Comparison of ENCODE assay signal across 7 cellular contexts in genomic region chr12:50166776-50167025, GRCh38. TPM values are rescaled to one million over a fixed set of nuclear protein-coding genes. Genes with fewer than 3 reads are reported as not detected.
DNase-seq lines count a peak whose midpoint lies in the region; ATAC-seq and TF ChIP-seq lines count a peak whose summit lies in the region.

No MANE protein-coding gene starts in this region.

- H3K4me2 ChIP-seq in H9 (ENCODE audit: insufficient read depth, insufficient read length, low read length): peak overlapping the region; percentile 97

- peaks cover 9 to 19% (median 14%) of the 10 kb centered on the region in 3 experiments for H3K36me3 Mint-ChIP-seq in H9 (ENCODE audit: insufficient read depth in 1 of 3, low read depth in 3 of 3)

- peaks cover 13% of the 10 kb centered on the region; the same call in 1 of the 2 replicates for H3K79me2 ChIP-seq in H9 (ENCODE audit: insufficient read depth, low read length)

- H3K9ac ChIP-seq in H9 (ENCODE audit: extremely low read depth, insufficient read length, low read length): peak overlapping the region; percentile 84

- H2BK20ac ChIP-seq in H9 (ENCODE audit: low read depth, low read length, poor library complexity, severe bottlenecking): no peak overlapping the region

- peak overlapping the region; percentile 94 to 99 (median 95) for H3K27ac Mint-ChIP-seq in H9
- H3K27ac Mint-ChIP-seq in stimulated activated naive CD8-positive, alpha-beta T cell treated with anti-CD3 and anti-CD28 coated beads, Interleukin-15, amount 100 ng/mL, for 72 hours: peak overlapping the region; percentile 91 to 97

- H4K91ac ChIP-seq in H9 (ENCODE audit: insufficient read length, low read depth, low read length): no peak overlapping the region

- peak overlapping the region; percentile 79; the same call in 1 of the 2 replicates for H3K14ac ChIP-seq in H9 (ENCODE audit: insufficient read depth, low read length)

- TF ChIP-seq POLR2A in breast epithelium (IDR thresholded peaks at IDR 0.05): no peak

- no peak overlapping the region for H4K8ac ChIP-seq in H9 (replicated peaks; ENCODE audit: insufficient read length, low read depth, low read length)

- H4K20me1 ChIP-seq in H9 (ENCODE audit: control insufficient read depth, insufficient read depth, insufficient read length): no peaks in the 10 kb centered on the region

- no peak for TF ChIP-seq CTCF in H9 (conservative IDR thresholded peaks at IDR 0.05)
- TF ChIP-seq CTCF in breast epithelium (IDR thresholded peaks at IDR 0.05): no peak
- TF ChIP-seq CTCF in mucosa of descending colon (IDR thresholded peaks at IDR 0.05): no peak

- H3K23ac ChIP-seq in H9 (ENCODE audit: insufficient read length, low read depth, low read length): no peak overlapping the region

- H3K9me3 ChIP-seq in H9 (ENCODE audit: control insufficient read depth, low read depth, low read length) (no peaks in the 10 kb centered on the region), breast epithelium (no peaks in the 10 kb centered on the region), mucosa of descending colon (no peaks in the 10 kb centered on the region)

- H3T11ph ChIP-seq in H9 (ENCODE audit: low read length): no peak overlapping the region

- H4K5ac ChIP-seq in H9 (ENCODE audit: insufficient read length, low read depth, low read length): peak overlapping the region; percentile 34

- no peak overlapping the region for H2BK15ac ChIP-seq in H9 (ENCODE audit: low read depth, low read length)

- H3K56ac ChIP-seq in H9 (ENCODE audit: insufficient read length, low read depth, low read length): no peak overlapping the region

- no peak overlapping the region for H3K4ac ChIP-seq in H9 (ENCODE audit: low read depth, low read length)

- H3K4me3 ChIP-seq in breast epithelium: peak overlapping the region; percentile 82 to 91 (median 89)
- H3K4me3 ChIP-seq in mucosa of descending colon: peak overlapping the region; percentile 65

- H3K27ac ChIP-seq in H9 (ENCODE audit: insufficient read length, low read depth, low read length) (peak overlapping the region; percentile 25), breast epithelium (peak overlapping the region; percentile 92 to 96)

- no peak for DNase-seq in H9
- DNase-seq in RKO (ENCODE audit: low spot score): peak; percentile 51
- DNase-seq in breast epithelium (ENCODE audit: low spot score in 2 of 2): no peak
- DNase-seq in mucosa of descending colon: peak in 2 of 3 donors; percentile 47 to 73
- DNase-seq in stimulated activated naive CD8-positive, alpha-beta T cell treated with anti-CD3 and anti-CD28 coated beads, Interleukin-15, amount 100 ng/mL, for 72 hours: peak in 1 of 2 donors; percentile 77
- DNase-seq in DMS 273 treated with DMSO at 0.1 percent for 48 hours (lab: John Stamatoyannopoulos, UW): no peak
- DNase-seq in NCI-H446 (lab: John Stamatoyannopoulos, UW): no peak

- ATAC-seq in mucosa of descending colon: no peak
- no peak for ATAC-seq in stimulated activated naive CD8-positive, alpha-beta T cell treated with anti-CD3 and anti-CD28 coated beads, Interleukin-15, amount 100 ng/mL, for 72 hours

- peaks cover 22 to 24% of the 10 kb centered on the region in 2 experiments for H3K4me1 Mint-ChIP-seq in H9
- H3K4me1 Mint-ChIP-seq in stimulated activated naive CD8-positive, alpha-beta T cell treated with anti-CD3 and anti-CD28 coated beads, Interleukin-15, amount 100 ng/mL, for 72 hours: peaks cover 37% of the 10 kb centered on the region

- no CpG with 5 or more reads among the region's 10 CpGs for WGBS in H9 (ENCODE audit: extremely low coverage, insufficient read length, low lambda C conversion rate)

- H3K27me3 Mint-ChIP-seq in H9 (ENCODE audit: low read depth): no peaks in the 10 kb centered on the region
- H3K27me3 Mint-ChIP-seq in stimulated activated naive CD8-positive, alpha-beta T cell treated with anti-CD3 and anti-CD28 coated beads, Interleukin-15, amount 100 ng/mL, for 72 hours: no peaks in the 10 kb centered on the region

- no peak overlapping the region for H2AFZ ChIP-seq in H9 (ENCODE audit: low read length)

- no peaks in the 10 kb centered on the region for H3K27me3 ChIP-seq in H9 (ENCODE audit: insufficient read depth, low read length)
- no peaks in the 10 kb centered on the region for H3K27me3 ChIP-seq in breast epithelium

- intact Hi-C loops in breast epithelium (cut with DNase I; ENCODE audit: low total_unique reads) (no loop called here), mucosa of descending colon (cut with DNase I, micrococcal nuclease) (no loop called here)

- H3K9me3 Mint-ChIP-seq in H9: peaks cover 6 to 9% of the 10 kb centered on the region in 2 experiments
- no peaks in the 10 kb centered on the region for H3K9me3 Mint-ChIP-seq in stimulated activated naive CD8-positive, alpha-beta T cell treated with anti-CD3 and anti-CD28 coated beads, Interleukin-15, amount 100 ng/mL, for 72 hours

- H3K79me1 ChIP-seq in H9 (ENCODE audit: insufficient read depth, low read depth, low read length, poor library complexity, severe bottlenecking): no peaks in the 10 kb centered on the region

- H2AK5ac ChIP-seq in H9 (ENCODE audit: insufficient read length, low read length): no peak overlapping the region

- H2BK5ac ChIP-seq in H9 (ENCODE audit: insufficient read length, low read length): no peak overlapping the region

- no peaks in the 10 kb centered on the region for H3K36me3 ChIP-seq in breast epithelium
- peaks cover 3% of the 10 kb centered on the region for H3K36me3 ChIP-seq in mucosa of descending colon (ENCODE audit: low read depth)

- H2BK120ac ChIP-seq in H9 (ENCODE audit: low read depth, low read length, poor library complexity, severe bottlenecking): no peak overlapping the region

- H2BK12ac ChIP-seq in H9 (ENCODE audit: insufficient read length, low read depth, low read length): no peak overlapping the region

- H3K4me1 ChIP-seq in H9 (ENCODE audit: insufficient read depth, low read length) (no peaks in the 10 kb centered on the region), breast epithelium (no peaks in the 10 kb centered on the region), mucosa of descending colon (ENCODE audit: low read depth) (peaks cover 9% of the 10 kb centered on the region)

- H3K23me2 ChIP-seq in H9 (ENCODE audit: insufficient read length, low read depth, low read length, poor library complexity, severe bottlenecking): peaks cover 6% of the 10 kb centered on the region

- H3K18ac ChIP-seq in H9 (ENCODE audit: insufficient read length, low read depth, low read length): peak overlapping the region; percentile 37

- peak overlapping the region; percentile 91 to 98 for H3K4me3 Mint-ChIP-seq in H9
- H3K4me3 Mint-ChIP-seq in stimulated activated naive CD8-positive, alpha-beta T cell treated with anti-CD3 and anti-CD28 coated beads, Interleukin-15, amount 100 ng/mL, for 72 hours: peak overlapping the region; percentile 79 to 95

RNA-seq across cellular contexts. Expression of gene CERS5, which starts 0.5 kb away (rescaled TPM):
- total RNA-seq in H9 (2021) (62.5 and 68.8 TPM in 2 replicates), breast epithelium (10 to 100 TPM; 25.0 to 40.1 (median 32.4) TPM), mucosa of descending colon (10 to 100 TPM; 21.0 to 26.2 (median 23.0) TPM)

RNA-seq across cellular contexts. Expression of gene COX14, which starts 54.7 kb away (rescaled TPM):
- total RNA-seq in H9 (2021) (31.2 and 31.9 TPM in 2 replicates), breast epithelium (100 to 1,000 TPM in 1 of 3 donors, 10 to 100 TPM in 2; 66.7 to 139 (median 95.4) TPM), mucosa of descending colon (10 to 100 TPM; 72.2 to 89.8 (median 74.9) TPM)

Comparison
In these comparisons a context has a peak if more than half of its experiments do, and no peak if none do; other contexts are left out.
1. DNase-seq: peak in RKO (single experiment) and mucosa of descending colon (2 of 3); none in H9 (single experiment), breast epithelium (0 of 2), DMS 273 treated with DMSO at 0.1 percent for 48 hours (single experiment) and NCI-H446 (0 of 2).